8 cellular contexts compared by ENCODE assay signal in the genomic region with DNA sequence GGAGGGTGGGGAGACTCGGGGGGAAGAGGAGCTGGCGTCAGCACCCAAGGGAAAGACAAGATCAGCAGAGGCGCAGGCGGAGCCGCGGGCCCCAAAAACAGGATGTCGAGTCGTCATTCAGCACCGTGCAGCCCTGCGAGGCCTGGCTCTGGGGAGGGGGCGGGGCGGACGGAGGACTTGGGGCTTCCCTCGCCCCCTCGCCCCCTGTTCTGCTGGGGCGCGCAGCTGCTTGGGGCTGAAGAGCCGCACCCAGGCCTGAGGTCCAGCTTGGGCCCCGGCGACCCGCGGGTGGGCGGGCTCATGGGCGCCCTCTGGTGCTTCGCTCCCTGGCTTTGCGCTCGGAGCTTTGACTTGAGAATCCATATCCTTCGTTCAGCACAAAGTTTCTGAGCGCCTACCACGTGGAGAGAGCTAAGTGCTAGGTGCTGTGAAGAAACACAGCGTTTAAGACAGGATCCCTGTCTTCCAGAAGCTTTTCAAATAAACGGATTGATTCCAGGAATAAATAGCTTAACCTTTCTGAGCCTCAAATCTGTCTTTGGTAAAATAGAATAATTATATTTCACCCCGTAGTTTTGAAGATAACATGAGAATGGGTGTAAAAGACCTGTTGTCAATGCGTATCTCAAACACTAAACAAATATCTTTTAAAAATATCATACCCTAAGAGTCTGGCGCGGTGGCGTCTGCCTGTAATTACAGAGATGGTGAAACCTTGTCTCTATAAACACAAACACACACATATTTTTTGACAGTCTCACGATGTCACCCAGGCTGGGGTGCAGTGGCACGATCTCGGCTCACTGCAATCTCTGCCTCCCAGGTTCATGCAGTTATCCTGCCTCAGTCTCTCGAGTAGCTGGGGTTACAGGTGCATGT. TPM values are rescaled to one million over a fixed set of nuclear protein-coding genes. Genes with fewer than 3 reads are reported as not detected.
DNase-seq lines count a peak whose midpoint lies in the region; ATAC-seq and TF ChIP-seq lines count a peak whose summit lies in the region.

No MANE protein-coding gene starts in this region.

- peak; percentile 91 for TF ChIP-seq CTCF in AG09309 (IDR thresholded peaks at IDR 0.05; ENCODE audit: control insufficient read depth, insufficient read depth, low read depth, low read length, missing control alignments)
- TF ChIP-seq CTCF in mammary epithelial cell (conservative IDR thresholded peaks at IDR 0.05 in 1 of 2, IDR thresholded peaks at IDR 0.05 in 1 of 2; ENCODE audit: extremely low read depth in 1 of 2, insufficient read depth in 1 of 2, low read depth in 1 of 2, low read length in 2 of 2), result peak; percentile 51 to 90
- TF ChIP-seq CTCF in smooth muscle cell (IDR thresholded peaks at IDR 0.05; ENCODE audit: borderline replicate concordance, insufficient read depth, poor library complexity, severe bottlenecking), result peak; percentile 75

- DNase-seq in AG09309 (ENCODE audit: low read depth), result peak; percentile 32
- peak; percentile 28 for DNase-seq in NCI-H2029 treated with DMSO at 0.1 percent for 48 hours (lab: John Stamatoyannopoulos, UW)
- peak; percentile 82 for DNase-seq in T1000 (lab: John Stamatoyannopoulos, UW)
- DNase-seq in mammary epithelial cell, result no peak
- DNase-seq in inferior parietal cortex (ENCODE audit: extremely low spot score), result peak; percentile 86
- peak; percentile 95 for DNase-seq in smooth muscle cell (lab: John Stamatoyannopoulos, UW; ENCODE audit: unreplicated experiment)

- H2AFZ ChIP-seq in mammary epithelial cell (ENCODE audit: low read depth, low read length) (peak overlapping the region; percentile 84), smooth muscle cell (ENCODE audit: low read depth) (peak overlapping the region; percentile 79)

- H3K4me2 ChIP-seq in mammary epithelial cell (ENCODE audit: insufficient read depth, low read depth, low read length), result peak overlapping the region; percentile 92
- H3K4me2 ChIP-seq in smooth muscle cell, result peak overlapping the region; percentile 84

- no peaks in the 10 kb centered on the region for H3K36me3 ChIP-seq in mammary epithelial cell (ENCODE audit: insufficient read depth, low read length)
- H3K36me3 ChIP-seq in smooth muscle cell (ENCODE audit: low read depth), result no peaks in the 10 kb centered on the region

- H3K9me3 ChIP-seq in mammary epithelial cell (replicated peaks; ENCODE audit: insufficient read depth, low read length), result no peaks in the 10 kb centered on the region
- H3K9me3 ChIP-seq in smooth muscle cell (replicated peaks; ENCODE audit: low read depth), result no peaks in the 10 kb centered on the region

- CTCF ChIA-PET in mammary epithelial cell (lab: Charles Lee; ENCODE audit: low non-redundant PET), result interaction anchor here (0.5 to 1.7 kb wide), 8 partner anchors 13 to 398 kb away, joined by 3 to 15 read pairs (median 6); a partner anchor contains a TSS

- 35% methylated on average over 11 of the region's 41 CpGs for WGBS in mammary epithelial cell (ENCODE audit: low coverage, missing lambda C conversion rate)
- 26% methylated on average over 30 of the region's 41 CpGs for WGBS in smooth muscle cell (ENCODE audit: low lambda C conversion rate)

- H3K27me3 ChIP-seq in mammary epithelial cell (ENCODE audit: insufficient read depth, low read length) (no peaks in the 10 kb centered on the region), smooth muscle cell (ENCODE audit: low read depth) (no peaks in the 10 kb centered on the region)

- ATAC-seq in GM18519 (IDR thresholded peaks at IDR 0.05; ENCODE audit: low FRiP score, unreplicated experiment), result peak; percentile 37
- ATAC-seq in HG03025 (IDR thresholded peaks at IDR 0.05; ENCODE audit: low FRiP score, unreplicated experiment), result peak; percentile 43

- dilution Hi-C loops in mammary epithelial cell (cut with HindIII; ENCODE audit: low sequenced_read_pairs), result loop anchor here (5.0 kb wide), 1 partner anchor 71 kb away; no protein-coding TSS in a partner anchor

- H3F3A ChIP-seq in smooth muscle cell (ENCODE audit: low read depth), result peaks cover 4% of the 10 kb centered on the region

- H4K20me1 ChIP-seq in mammary epithelial cell (ENCODE audit: insufficient read depth, low read length) (no peaks in the 10 kb centered on the region), smooth muscle cell (ENCODE audit: low read depth) (peaks cover 36% of the 10 kb centered on the region)

- H3K27ac ChIP-seq in mammary epithelial cell (ENCODE audit: insufficient read depth, low read depth, low read length) (peak overlapping the region; percentile 67), smooth muscle cell (ENCODE audit: low read depth) (peak overlapping the region; percentile 56)

- H3K4me1 ChIP-seq in mammary epithelial cell (ENCODE audit: insufficient read depth, low read length) (peaks cover 27% of the 10 kb centered on the region), smooth muscle cell (ENCODE audit: low read depth) (peaks cover 11% of the 10 kb centered on the region)

- peak overlapping the region; percentile 28 for H3K9ac ChIP-seq in mammary epithelial cell (ENCODE audit: insufficient read depth, low read length)
- peak overlapping the region; percentile 82 for H3K9ac ChIP-seq in smooth muscle cell (ENCODE audit: low read depth)

- TSS peak; percentile 65 for BruUV-seq in mammary epithelial cell (replicated peaks; lab: Mats Ljungman, UMichigan)

- H3K4me3 ChIP-seq in AG09309 (ENCODE audit: control insufficient read depth, low read depth, low read length) (peak overlapping the region; percentile 80), mammary epithelial cell (replicated peaks in 1 of 3; ENCODE audit: insufficient read depth in 1 of 3, low read depth in 2 of 3, low read length in 3 of 3) (peak overlapping the region; percentile 44 to 78 (median 71)), smooth muscle cell (peak overlapping the region; percentile 99)

- intact Hi-C loops in mammary epithelial cell (cut with micrococcal nuclease), result loop anchor here (1.0 to 2.0 kb wide), 2 partner anchors 44 to 231 kb away; a partner anchor contains a TSS

- in situ Hi-C loops in mammary epithelial cell (cut with MboI; ENCODE audit: low sequenced_read_pairs in 2 of 2), result no loop called here

- H3K79me2 ChIP-seq in mammary epithelial cell (ENCODE audit: insufficient read depth, low read length) (peaks cover 41% of the 10 kb centered on the region), smooth muscle cell (ENCODE audit: low read depth) (peaks cover 39% of the 10 kb centered on the region)

RNA-seq across cellular contexts. Expression of a gene that starts 0.9 kb away (rescaled TPM):
- total RNA-seq in mammary epithelial cell, result 10 to 100 TPM; 11.5 to 61.4 TPM
- 92.3 TPM for polyA plus RNA-seq in mammary epithelial cell
- 107 TPM for polyA minus RNA-seq in mammary epithelial cell
- 20.2 and 20.7 TPM in 2 replicates for total RNA-seq in smooth muscle cell
- polyA plus RNA-seq in smooth muscle cell, result 32.7 and 51.3 TPM in 2 replicates

RNA-seq across cellular contexts. Expression of a gene that starts 13.8 kb away (rescaled TPM):
- total RNA-seq in mammary epithelial cell (10 to 100 TPM; 57.0 to 74.0 TPM), smooth muscle cell (19.0 and 31.5 TPM in 2 replicates)
- polyA plus RNA-seq in mammary epithelial cell (45.2 TPM), smooth muscle cell (15.3 and 25.3 TPM in 2 replicates)
- polyA minus RNA-seq in mammary epithelial cell, result 74.4 TPM

RNA-seq across cellular contexts. Expression of a gene that starts 33.3 kb away (rescaled TPM):
- total RNA-seq in mammary epithelial cell, result 10 to 100 TPM; 20.3 to 36.4 TPM
- polyA plus RNA-seq in mammary epithelial cell, result 45.2 TPM
- 74.2 TPM for polyA minus RNA-seq in mammary epithelial cell
- total RNA-seq in smooth muscle cell, result 8.7 and 9.5 TPM in 2 replicates
- 10.9 and 22.9 TPM in 2 replicates for polyA plus RNA-seq in smooth muscle cell

RNA-seq across cellular contexts. Expression of a gene that starts 44.3 kb away (rescaled TPM):
- total RNA-seq in mammary epithelial cell, result 100 to 1,000 TPM in 1 of 2 donors, 10 to 100 TPM in 1; 73.6 to 108 TPM
- polyA plus RNA-seq in mammary epithelial cell, result 105 TPM
- 493 TPM for polyA minus RNA-seq in mammary epithelial cell
- 81.8 and 84.0 TPM in 2 replicates for total RNA-seq in smooth muscle cell
- polyA plus RNA-seq in smooth muscle cell, result 15.8 and 19.6 TPM in 2 replicates
